Comparison of ENCODE assay signal across 9 cellular contexts in genomic region chr19:1453525-1454371, GRCh38. TPM values are rescaled to one million over a fixed set of nuclear protein-coding genes. Genes with fewer than 3 reads are reported as not detected.
DNase-seq lines count a peak whose midpoint lies in the region; ATAC-seq and TF ChIP-seq lines count a peak whose summit lies in the region.
"Had no signal": no experiment of that assay in that cellular context is flagged by ENCODE, and none has a peak within 500 bp of the region (broad histone marks: within the 10 kb centered on the region; RNA-seq: fewer than 3 reads in every experiment).

No MANE protein-coding gene starts in this region.

- H3K36me3 ChIP-seq in osteoblast (ENCODE audit: insufficient read depth, low read length) = no peaks in the 10 kb centered on the region
- no peaks in the 10 kb centered on the region for H3K36me3 ChIP-seq in spleen

- intact Hi-C loops in spleen (cut with DNase I; ENCODE audit: low total_unique reads) = no loop called here

- TF ChIP-seq POLR2A in spleen (IDR thresholded peaks at IDR 0.05) = no peak

- no peaks in the 10 kb centered on the region for H3K79me2 ChIP-seq in osteoblast (ENCODE audit: insufficient read depth, low read length)

- TF ChIP-seq CTCF in osteoblast (IDR thresholded peaks at IDR 0.05; ENCODE audit: extremely low read depth, low read depth, low read length) (no peak), spleen (IDR thresholded peaks at IDR 0.05 in 8 of 11, conservative IDR thresholded peaks at IDR 0.05 in 3 of 11) (no peak), GM20000 (IDR thresholded peaks at IDR 0.05; ENCODE audit: extremely low read depth, missing control alignments) (no peak)

- no peaks in the 10 kb centered on the region for H3K4me1 ChIP-seq in osteoblast (ENCODE audit: insufficient read depth, low read length)
- peaks cover 4 to 69% (median 46%) of the 10 kb centered on the region in 6 donors for H3K4me1 ChIP-seq in spleen

- ATAC-seq in activated CD4-positive, CD25-positive, alpha-beta regulatory T cell treated with anti-CD3 and anti-CD28 coated beads, Interleukin-2, amount 50 U/mL, for 24 hours = no peak

- H3K27me3 ChIP-seq in osteoblast (ENCODE audit: insufficient read depth, low read length) = peaks cover 81% of the 10 kb centered on the region
- peaks cover 7 to 100% (median 93%) of the 10 kb centered on the region in 7 donors for H3K27me3 ChIP-seq in spleen (replicated peaks in 1 of 7)

- no peak overlapping the region for H3K4me2 ChIP-seq in osteoblast (ENCODE audit: insufficient read depth, low read length)

- 24 to 47% (median 41%) methylated on average over 19 to 33 of the region's 33 CpGs for WGBS in spleen, 5 donors

- peaks cover 37% of the 10 kb centered on the region for H4K20me1 ChIP-seq in osteoblast (ENCODE audit: insufficient read depth, low read length)

- no peak overlapping the region for H2AFZ ChIP-seq in osteoblast (ENCODE audit: low read length)

- H3K4me3 ChIP-seq in osteoblast (ENCODE audit: insufficient read depth, low read length) (no peak overlapping the region), spleen (no peak overlapping the region)

- no peaks in the 10 kb centered on the region for H3K9me3 ChIP-seq in osteoblast (ENCODE audit: low read depth, low read length)
- no peaks in the 10 kb centered on the region for H3K9me3 ChIP-seq in spleen

- DNase-seq in COLO829 (ENCODE audit: low spot score) (peak; percentile 87), NCI-H446 treated with DMSO at 0.1 percent for 48 hours (lab: John Stamatoyannopoulos, UW) (peak; percentile 38), cerebellar cortex (ENCODE audit: low spot score) (peak; percentile 60), osteoblast (ENCODE audit: insufficient read length, low spot score, missing footprints) (peak; percentile 99), spleen (no peak), GM20000 (ENCODE audit: low spot score) (no peak), HPDE6-E6E7 (ENCODE audit: extremely low spot score) (no peak)
- DNase-seq: activated CD4-positive, alpha-beta T cell treated with anti-CD3 and anti-CD28 coated beads, Interleukin-2, amount 10 ng/mL, durations not matched to agents 24 days and 14 days had no signal

- H3K27ac ChIP-seq in osteoblast (ENCODE audit: low read depth, low read length) (no peak overlapping the region), spleen (no peak overlapping the region)

RNA-seq across cellular contexts. Expression of gene APC2, which starts 3.8 kb away (rescaled TPM):
- total RNA-seq in osteoblast (0.29 and 0.36 TPM in 2 replicates), spleen (under 1 TPM; 0.07 to 0.56 (median 0.20) TPM)
- under 1 TPM; 0.02 to 0.29 (median 0.02) TPM for polyA plus RNA-seq in spleen

RNA-seq across cellular contexts. Expression of gene RPS15, which starts 15.6 kb away (rescaled TPM):
- total RNA-seq in osteoblast (304 and 318 TPM in 2 replicates), spleen (1,000 to 10,000 TPM in 6 of 7 donors, 100 to 1,000 TPM in 1; 932 to 4,344 (median 1,309) TPM)
- 1,000 to 10,000 TPM; 4,275 to 5,849 (median 5,793) TPM for polyA plus RNA-seq in spleen

RNA-seq across cellular contexts. Expression of gene C19orf25, which starts 25.3 kb away (rescaled TPM):
- 28.9 and 30.0 TPM in 2 replicates for total RNA-seq in osteoblast
- 10 to 100 TPM; 31.3 to 52.8 (median 40.3) TPM for total RNA-seq in spleen
- 10 to 100 TPM; 24.7 to 56.6 (median 38.8) TPM for polyA plus RNA-seq in spleen

RNA-seq across cellular contexts. Expression of gene PCSK4, which starts 36.4 kb away (rescaled TPM):
- total RNA-seq in osteoblast (1.4 and 2.4 TPM in 2 replicates), spleen (1 to 10 TPM; 1.1 to 4.2 (median 1.8) TPM)
- polyA plus RNA-seq in spleen = 1 to 10 TPM; 1.9 to 2.4 (median 2.0) TPM

RNA-seq across cellular contexts. Expression of gene REEP6, which starts 37.2 kb away (rescaled TPM):
- total RNA-seq in osteoblast (1.2 and 1.8 TPM in 2 replicates), spleen (1 to 10 TPM in 5 of 7 donors, under 1 TPM in 1, not detected in 1; 0.65 to 2.6 (median 1.6) TPM)
- 1 to 10 TPM; 1.2 to 1.6 (median 1.5) TPM for polyA plus RNA-seq in spleen

Comparison
In these comparisons a context has a peak if more than half of its experiments do, and no peak if none do; other contexts are left out.
1. DNase-seq: peak in COLO829 (single experiment), NCI-H446 treated with DMSO at 0.1 percent for 48 hours (single experiment), cerebellar cortex (single experiment) and osteoblast (single experiment); none in spleen (single experiment), GM20000 (single experiment) and HPDE6-E6E7 (single experiment).